Comparison of ENCODE assay signal across 8 cellular contexts in genomic region chr15:51737538-51738305, GRCh38. TPM values are rescaled to one million over a fixed set of nuclear protein-coding genes. Genes with fewer than 3 reads are reported as not detected.
DNase-seq lines count a peak whose midpoint lies in the region; ATAC-seq lines count a peak whose summit lies in the region.

A gene with protein sequence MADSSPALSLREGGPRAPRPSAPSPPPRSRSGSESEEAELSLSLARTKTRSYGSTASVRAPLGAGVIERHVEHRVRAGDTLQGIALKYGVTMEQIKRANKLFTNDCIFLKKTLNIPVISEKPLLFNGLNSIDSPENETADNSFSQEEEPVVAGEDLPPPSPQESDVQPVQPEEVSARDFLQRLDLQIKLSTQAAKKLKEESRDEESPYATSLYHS (minus strand): TSS chr15:51737655. CDS start chr15:51737622, 33 bp downstream.

- H3K27me3 ChIP-seq in muscle layer of colon (ENCODE audit: control insufficient read depth in 1 of 2, insufficient read depth in 2 of 2, low read length in 2 of 2), result no peaks in the 10 kb centered on the region

- DNase-seq in NCI-H82 (lab: John Stamatoyannopoulos, UW), result peak; percentile 61
- DNase-seq in NCI-H82 treated with DMSO at 0.1 percent for 48 hours (lab: John Stamatoyannopoulos, UW; ENCODE audit: unreplicated experiment), result no peak
- peak; percentile 39 for DNase-seq in NOMO-1 treated with dmso at 0.1 percent for 144 hours (lab: John Stamatoyannopoulos, UW; ENCODE audit: unreplicated experiment)
- peak; percentile 77 for DNase-seq in activated T-cell treated with anti-CD3 and anti-CD28 coated beads, Interleukin-2, amount 50 U/mL, for 1 hour

- H3K27me3 Mint-ChIP-seq in stimulated activated memory B cell treated with anti-CD40 and anti-IgM and Interleukin-4, amounts not matched to agents 10 μg/mL and 1 μg/mL and 100 μg/mL, for 72 hours, result no peaks in the 10 kb centered on the region

- H3K9me3 ChIP-seq in muscle layer of colon (ENCODE audit: low read length), result no peaks in the 10 kb centered on the region

- peaks cover 56% of the 10 kb centered on the region for H3K4me1 Mint-ChIP-seq in stimulated activated memory B cell treated with anti-CD40 and anti-IgM and Interleukin-4, amounts not matched to agents 10 μg/mL and 1 μg/mL and 100 μg/mL, for 72 hours

- peaks cover 8% of the 10 kb centered on the region for H3K36me3 Mint-ChIP-seq in stimulated activated memory B cell treated with anti-CD40 and anti-IgM and Interleukin-4, amounts not matched to agents 10 μg/mL and 1 μg/mL and 100 μg/mL, for 72 hours

- peak; percentile 28 for ATAC-seq in HG02981 (IDR thresholded peaks at IDR 0.05; ENCODE audit: unreplicated experiment)
- peak; percentile 66 for ATAC-seq in esophagus mucosa
- ATAC-seq in stimulated activated memory B cell treated with anti-CD40 and anti-IgM and Interleukin-4, amounts not matched to agents 10 μg/mL and 1 μg/mL and 100 μg/mL, for 72 hours, result peak; percentile 83

- no peaks in the 10 kb centered on the region for H3K36me3 ChIP-seq in muscle layer of colon (ENCODE audit: insufficient read depth, low read length)

- H3K27ac Mint-ChIP-seq in stimulated activated memory B cell treated with anti-CD40 and anti-IgM and Interleukin-4, amounts not matched to agents 10 μg/mL and 1 μg/mL and 100 μg/mL, for 72 hours, result peak within 1 kb of the TSS; percentile 80

- H3K4me3 ChIP-seq in muscle layer of colon (ENCODE audit: low read depth in 1 of 2, low read length in 2 of 2), result peak within 1 kb of the TSS; percentile 76 to 81

- peak within 1 kb of the TSS; percentile 54 for H3K9ac ChIP-seq in muscle layer of colon (ENCODE audit: low read length)

- no peaks in the 10 kb centered on the region for H3K9me3 Mint-ChIP-seq in stimulated activated memory B cell treated with anti-CD40 and anti-IgM and Interleukin-4, amounts not matched to agents 10 μg/mL and 1 μg/mL and 100 μg/mL, for 72 hours

- H3K27ac ChIP-seq in muscle layer of colon (ENCODE audit: low read depth, low read length), result peak within 1 kb of the TSS; percentile 53

- H3K4me1 ChIP-seq in muscle layer of colon (ENCODE audit: insufficient read depth, low read length), result peaks cover 22% of the 10 kb centered on the region

- H3K4me3 Mint-ChIP-seq in stimulated activated memory B cell treated with anti-CD40 and anti-IgM and Interleukin-4, amounts not matched to agents 10 μg/mL and 1 μg/mL and 100 μg/mL, for 72 hours, result peak within 1 kb of the TSS; percentile 81

RNA-seq across cellular contexts. Expression of the gene that starts here (rescaled TPM):
- total RNA-seq in esophagus mucosa, result 6.1 TPM

Comparison
In these comparisons a context has a peak if more than half of its experiments do, and no peak if none do; other contexts are left out.
1. ATAC-seq: peak in every context shown above with its lines; median percentile 83 in stimulated activated memory B cell treated with anti-CD40 and anti-IgM and Interleukin-4, amounts not matched to agents 10 μg/mL and 1 μg/mL and 100 μg/mL, for 72 hours; 66 in esophagus mucosa; 28 in HG02981.